In the genomic region with DNA sequence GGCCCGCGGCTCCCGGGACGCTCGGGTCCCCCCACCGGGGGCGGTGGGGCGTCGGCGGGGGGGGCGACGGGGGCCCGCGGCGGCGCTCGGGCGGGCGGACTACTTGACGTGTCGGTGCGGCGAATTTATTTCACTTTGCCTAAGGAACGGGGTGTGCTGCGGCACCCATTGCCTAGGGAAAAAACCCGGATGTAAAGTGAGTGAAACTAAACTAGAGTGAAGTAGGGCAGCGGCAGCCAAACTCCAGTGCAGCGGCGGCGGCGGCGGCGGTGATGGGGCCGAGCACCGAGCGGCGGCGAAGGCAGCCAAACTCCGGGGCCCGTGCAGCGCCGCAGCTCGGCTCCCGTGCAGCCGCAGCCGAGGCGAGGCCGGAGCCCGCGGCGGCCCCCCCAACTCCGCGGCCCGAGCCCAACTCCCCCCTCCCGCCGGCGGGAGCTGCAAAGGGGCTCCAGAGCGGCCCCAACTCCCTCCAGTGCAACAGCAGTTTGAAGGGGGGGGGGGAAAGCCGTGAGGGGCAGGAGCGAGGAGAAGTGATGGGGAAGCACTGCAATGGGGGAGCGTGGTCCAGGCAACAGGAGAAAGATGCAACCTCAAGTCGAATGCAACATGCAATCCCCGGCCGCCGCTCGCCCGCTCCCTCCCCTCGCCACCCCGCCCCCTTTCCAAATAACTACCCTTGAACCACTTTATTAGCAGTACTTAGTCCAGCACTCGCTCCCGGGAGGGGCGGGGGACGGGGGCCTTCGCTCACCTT, we compare ENCODE assay signal across 1 cellular context.
TF ChIP-seq lines count a peak whose summit lies in the region.

No MANE protein-coding gene starts in this region.

TF ChIP-seq in HepG2, 621 proteins besides CTCF, POLR2A, EP300 and RAD21 (continued from another document and continues in another):
- TF ChIP-seq, protein P1, sequence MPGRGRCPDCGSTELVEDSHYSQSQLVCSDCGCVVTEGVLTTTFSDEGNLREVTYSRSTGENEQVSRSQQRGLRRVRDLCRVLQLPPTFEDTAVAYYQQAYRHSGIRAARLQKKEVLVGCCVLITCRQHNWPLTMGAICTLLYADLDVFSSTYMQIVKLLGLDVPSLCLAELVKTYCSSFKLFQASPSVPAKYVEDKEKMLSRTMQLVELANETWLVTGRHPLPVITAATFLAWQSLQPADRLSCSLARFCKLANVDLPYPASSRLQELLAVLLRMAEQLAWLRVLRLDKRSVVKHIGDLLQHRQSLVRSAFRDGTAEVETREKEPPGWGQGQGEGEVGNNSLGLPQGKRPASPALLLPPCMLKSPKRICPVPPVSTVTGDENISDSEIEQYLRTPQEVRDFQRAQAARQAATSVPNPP (CRISPR knock-in tag; IDR thresholded peaks at IDR 0.05): no peak
- TF ChIP-seq ZBTB8A (CRISPR knock-in tag; IDR thresholded peaks at IDR 0.05; ENCODE audit: borderline replicate concordance, low read depth) (no peak), JUND (CRISPR knock-in tag; IDR thresholded peaks at IDR 0.05) (no peak), KDM5A (IDR thresholded peaks at IDR 0.05; ENCODE audit: borderline replicate concordance, low read length) (peak; percentile 47; the same call in 1 of the 2 replicates), ELF1 (CRISPR knock-in tag; IDR thresholded peaks at IDR 0.05) (no peak; the same call in 1 of the 2 replicates), ZNF776 (CRISPR knock-in tag; IDR thresholded peaks at IDR 0.05) (no peak), MED13 (CRISPR knock-in tag; IDR thresholded peaks at IDR 0.05) (no peak), DNMT3B (CRISPR knock-in tag; conservative IDR thresholded peaks at IDR 0.05) (no peak), CCAR2 (optimal IDR thresholded peaks at IDR 0.05; ENCODE audit: low read depth, low read length) (no peak), NFYB (CRISPR knock-in tag; IDR thresholded peaks at IDR 0.05) (no peak), RFXANK (CRISPR knock-in tag; IDR thresholded peaks at IDR 0.05) (no peak), ZNF788 (CRISPR knock-in tag; IDR thresholded peaks at IDR 0.05; ENCODE audit: borderline replicate concordance) (peak; percentile 28; the same call in 1 of the 2 replicates), NPAS2 (CRISPR knock-in tag; IDR thresholded peaks at IDR 0.05; ENCODE audit: borderline replicate concordance) (no peak), TEAD2 (CRISPR knock-in tag; IDR thresholded peaks at IDR 0.05) (no peak), ZNF34 (CRISPR knock-in tag; IDR thresholded peaks at IDR 0.05; ENCODE audit: borderline replicate concordance) (no peak), KMT2A (CRISPR knock-in tag; IDR thresholded peaks at IDR 0.05) (0 out of 2 replicates have a peak, but pooled peaks have one; percentile 32), NFIC (IDR thresholded peaks at IDR 0.05; ENCODE audit: low read length) (no peak), NFYC (CRISPR knock-in tag; IDR thresholded peaks at IDR 0.05) (no peak), GABPB1 (CRISPR knock-in tag; IDR thresholded peaks at IDR 0.05) (peak; percentile 58), SMARCE1 (IDR thresholded peaks at IDR 0.05; ENCODE audit: borderline replicate concordance) (no peak), TBX2 (CRISPR knock-in tag; IDR thresholded peaks at IDR 0.05; ENCODE audit: borderline replicate concordance) (no peak), NCOR1 (IDR thresholded peaks at IDR 0.05; ENCODE audit: borderline replicate concordance, low read length) (no peak), SIX4 (CRISPR knock-in tag; IDR thresholded peaks at IDR 0.05) (no peak), BCL6 (CRISPR knock-in tag; IDR thresholded peaks at IDR 0.05) (no peak), IRX3 (CRISPR knock-in tag; IDR thresholded peaks at IDR 0.05; ENCODE audit: borderline replicate concordance, low read depth) (0 out of 2 replicates have a peak, but pooled peaks have one; percentile 24), POLR2G (IDR thresholded peaks at IDR 0.05; ENCODE audit: low read depth, low read length) (peak; percentile 56)
- TF ChIP-seq, protein P2, sequence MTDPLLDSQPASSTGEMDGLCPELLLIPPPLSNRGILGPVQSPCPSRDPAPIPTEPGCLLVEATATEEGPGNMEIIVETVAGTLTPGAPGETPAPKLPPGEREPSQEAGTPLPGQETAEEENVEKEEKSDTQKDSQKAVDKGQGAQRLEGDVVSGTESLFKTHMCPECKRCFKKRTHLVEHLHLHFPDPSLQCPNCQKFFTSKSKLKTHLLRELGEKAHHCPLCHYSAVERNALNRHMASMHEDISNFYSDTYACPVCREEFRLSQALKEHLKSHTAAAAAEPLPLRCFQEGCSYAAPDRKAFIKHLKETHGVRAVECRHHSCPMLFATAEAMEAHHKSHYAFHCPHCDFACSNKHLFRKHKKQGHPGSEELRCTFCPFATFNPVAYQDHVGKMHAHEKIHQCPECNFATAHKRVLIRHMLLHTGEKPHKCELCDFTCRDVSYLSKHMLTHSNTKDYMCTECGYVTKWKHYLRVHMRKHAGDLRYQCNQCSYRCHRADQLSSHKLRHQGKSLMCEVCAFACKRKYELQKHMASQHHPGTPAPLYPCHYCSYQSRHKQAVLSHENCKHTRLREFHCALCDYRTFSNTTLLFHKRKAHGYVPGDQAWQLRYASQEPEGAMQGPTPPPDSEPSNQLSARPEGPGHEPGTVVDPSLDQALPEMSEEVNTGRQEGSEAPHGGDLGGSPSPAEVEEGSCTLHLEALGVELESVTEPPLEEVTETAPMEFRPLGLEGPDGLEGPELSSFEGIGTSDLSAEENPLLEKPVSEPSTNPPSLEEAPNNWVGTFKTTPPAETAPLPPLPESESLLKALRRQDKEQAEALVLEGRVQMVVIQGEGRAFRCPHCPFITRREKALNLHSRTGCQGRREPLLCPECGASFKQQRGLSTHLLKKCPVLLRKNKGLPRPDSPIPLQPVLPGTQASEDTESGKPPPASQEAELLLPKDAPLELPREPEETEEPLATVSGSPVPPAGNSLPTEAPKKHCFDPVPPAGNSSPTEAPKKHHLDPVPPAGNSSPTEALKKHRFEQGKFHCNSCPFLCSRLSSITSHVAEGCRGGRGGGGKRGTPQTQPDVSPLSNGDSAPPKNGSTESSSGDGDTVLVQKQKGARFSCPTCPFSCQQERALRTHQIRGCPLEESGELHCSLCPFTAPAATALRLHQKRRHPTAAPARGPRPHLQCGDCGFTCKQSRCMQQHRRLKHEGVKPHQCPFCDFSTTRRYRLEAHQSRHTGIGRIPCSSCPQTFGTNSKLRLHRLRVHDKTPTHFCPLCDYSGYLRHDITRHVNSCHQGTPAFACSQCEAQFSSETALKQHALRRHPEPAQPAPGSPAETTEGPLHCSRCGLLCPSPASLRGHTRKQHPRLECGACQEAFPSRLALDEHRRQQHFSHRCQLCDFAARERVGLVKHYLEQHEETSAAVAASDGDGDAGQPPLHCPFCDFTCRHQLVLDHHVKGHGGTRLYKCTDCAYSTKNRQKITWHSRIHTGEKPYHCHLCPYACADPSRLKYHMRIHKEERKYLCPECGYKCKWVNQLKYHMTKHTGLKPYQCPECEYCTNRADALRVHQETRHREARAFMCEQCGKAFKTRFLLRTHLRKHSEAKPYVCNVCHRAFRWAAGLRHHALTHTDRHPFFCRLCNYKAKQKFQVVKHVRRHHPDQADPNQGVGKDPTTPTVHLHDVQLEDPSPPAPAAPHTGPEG (CRISPR knock-in tag; IDR thresholded peaks at IDR 0.05): no peak
- TF ChIP-seq, protein P3, sequence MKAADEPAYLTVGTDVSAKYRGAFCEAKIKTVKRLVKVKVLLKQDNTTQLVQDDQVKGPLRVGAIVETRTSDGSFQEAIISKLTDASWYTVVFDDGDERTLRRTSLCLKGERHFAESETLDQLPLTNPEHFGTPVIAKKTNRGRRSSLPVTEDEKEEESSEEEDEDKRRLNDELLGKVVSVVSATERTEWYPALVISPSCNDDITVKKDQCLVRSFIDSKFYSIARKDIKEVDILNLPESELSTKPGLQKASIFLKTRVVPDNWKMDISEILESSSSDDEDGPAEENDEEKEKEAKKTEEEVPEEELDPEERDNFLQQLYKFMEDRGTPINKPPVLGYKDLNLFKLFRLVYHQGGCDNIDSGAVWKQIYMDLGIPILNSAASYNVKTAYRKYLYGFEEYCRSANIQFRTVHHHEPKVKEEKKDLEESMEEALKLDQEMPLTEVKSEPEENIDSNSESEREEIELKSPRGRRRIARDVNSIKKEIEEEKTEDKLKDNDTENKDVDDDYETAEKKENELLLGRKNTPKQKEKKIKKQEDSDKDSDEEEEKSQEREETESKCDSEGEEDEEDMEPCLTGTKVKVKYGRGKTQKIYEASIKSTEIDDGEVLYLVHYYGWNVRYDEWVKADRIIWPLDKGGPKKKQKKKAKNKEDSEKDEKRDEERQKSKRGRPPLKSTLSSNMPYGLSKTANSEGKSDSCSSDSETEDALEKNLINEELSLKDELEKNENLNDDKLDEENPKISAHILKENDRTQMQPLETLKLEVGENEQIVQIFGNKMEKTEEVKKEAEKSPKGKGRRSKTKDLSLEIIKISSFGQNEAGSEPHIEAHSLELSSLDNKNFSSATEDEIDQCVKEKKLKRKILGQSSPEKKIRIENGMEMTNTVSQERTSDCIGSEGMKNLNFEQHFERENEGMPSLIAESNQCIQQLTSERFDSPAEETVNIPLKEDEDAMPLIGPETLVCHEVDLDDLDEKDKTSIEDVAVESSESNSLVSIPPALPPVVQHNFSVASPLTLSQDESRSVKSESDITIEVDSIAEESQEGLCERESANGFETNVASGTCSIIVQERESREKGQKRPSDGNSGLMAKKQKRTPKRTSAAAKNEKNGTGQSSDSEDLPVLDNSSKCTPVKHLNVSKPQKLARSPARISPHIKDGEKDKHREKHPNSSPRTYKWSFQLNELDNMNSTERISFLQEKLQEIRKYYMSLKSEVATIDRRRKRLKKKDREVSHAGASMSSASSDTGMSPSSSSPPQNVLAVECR (CRISPR knock-in tag; IDR thresholded peaks at IDR 0.05; ENCODE audit: borderline replicate concordance): peak; percentile 64; the same call in 1 of the 2 replicates
- TF ChIP-seq, protein P4, sequence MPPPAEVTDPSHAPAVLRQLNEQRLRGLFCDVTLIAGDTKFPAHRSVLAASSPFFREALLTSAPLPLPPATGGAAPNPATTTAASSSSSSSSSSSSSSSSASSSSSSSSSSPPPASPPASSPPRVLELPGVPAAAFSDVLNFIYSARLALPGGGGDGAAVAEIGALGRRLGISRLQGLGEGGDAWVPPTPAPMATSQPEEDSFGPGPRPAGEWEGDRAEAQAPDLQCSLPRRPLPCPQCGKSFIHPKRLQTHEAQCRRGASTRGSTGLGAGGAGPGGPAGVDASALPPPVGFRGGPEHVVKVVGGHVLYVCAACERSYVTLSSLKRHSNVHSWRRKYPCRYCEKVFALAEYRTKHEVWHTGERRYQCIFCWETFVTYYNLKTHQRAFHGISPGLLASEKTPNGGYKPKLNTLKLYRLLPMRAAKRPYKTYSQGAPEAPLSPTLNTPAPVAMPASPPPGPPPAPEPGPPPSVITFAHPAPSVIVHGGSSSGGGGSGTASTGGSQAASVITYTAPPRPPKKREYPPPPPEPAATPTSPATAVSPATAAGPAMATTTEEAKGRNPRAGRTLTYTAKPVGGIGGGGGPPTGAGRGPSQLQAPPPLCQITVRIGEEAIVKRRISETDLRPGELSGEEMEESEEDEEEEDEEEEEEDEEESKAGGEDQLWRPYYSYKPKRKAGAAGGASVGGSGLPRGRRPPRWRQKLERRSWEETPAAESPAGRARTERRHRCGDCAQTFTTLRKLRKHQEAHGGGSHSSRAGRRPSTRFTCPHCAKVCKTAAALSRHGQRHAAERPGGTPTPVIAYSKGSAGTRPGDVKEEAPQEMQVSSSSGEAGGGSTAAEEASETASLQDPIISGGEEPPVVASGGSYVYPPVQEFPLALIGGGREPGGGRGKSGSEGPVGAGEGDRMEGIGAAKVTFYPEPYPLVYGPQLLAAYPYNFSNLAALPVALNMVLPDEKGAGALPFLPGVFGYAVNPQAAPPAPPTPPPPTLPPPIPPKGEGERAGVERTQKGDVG (CRISPR knock-in tag; IDR thresholded peaks at IDR 0.05; ENCODE audit: borderline replicate concordance): no peak
- TF ChIP-seq, protein P5, sequence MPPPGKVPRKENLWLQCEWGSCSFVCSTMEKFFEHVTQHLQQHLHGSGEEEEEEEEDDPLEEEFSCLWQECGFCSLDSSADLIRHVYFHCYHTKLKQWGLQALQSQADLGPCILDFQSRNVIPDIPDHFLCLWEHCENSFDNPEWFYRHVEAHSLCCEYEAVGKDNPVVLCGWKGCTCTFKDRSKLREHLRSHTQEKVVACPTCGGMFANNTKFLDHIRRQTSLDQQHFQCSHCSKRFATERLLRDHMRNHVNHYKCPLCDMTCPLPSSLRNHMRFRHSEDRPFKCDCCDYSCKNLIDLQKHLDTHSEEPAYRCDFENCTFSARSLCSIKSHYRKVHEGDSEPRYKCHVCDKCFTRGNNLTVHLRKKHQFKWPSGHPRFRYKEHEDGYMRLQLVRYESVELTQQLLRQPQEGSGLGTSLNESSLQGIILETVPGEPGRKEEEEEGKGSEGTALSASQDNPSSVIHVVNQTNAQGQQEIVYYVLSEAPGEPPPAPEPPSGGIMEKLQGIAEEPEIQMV (CRISPR knock-in tag; IDR thresholded peaks at IDR 0.05; ENCODE audit: low read depth): no peak
- TF ChIP-seq, protein P6, sequence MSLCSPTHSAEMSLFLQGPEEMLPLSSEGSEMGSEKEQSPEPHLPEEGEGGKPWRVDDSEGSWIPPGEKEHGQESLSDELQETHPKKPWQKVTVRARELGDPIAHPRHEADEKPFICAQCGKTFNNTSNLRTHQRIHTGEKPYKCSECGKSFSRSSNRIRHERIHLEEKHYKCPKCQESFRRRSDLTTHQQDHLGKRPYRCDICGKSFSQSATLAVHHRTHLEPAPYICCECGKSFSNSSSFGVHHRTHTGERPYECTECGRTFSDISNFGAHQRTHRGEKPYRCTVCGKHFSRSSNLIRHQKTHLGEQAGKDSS (CRISPR knock-in tag; IDR thresholded peaks at IDR 0.05; ENCODE audit: borderline replicate concordance, low read depth): no peak
- TF ChIP-seq, protein P7, sequence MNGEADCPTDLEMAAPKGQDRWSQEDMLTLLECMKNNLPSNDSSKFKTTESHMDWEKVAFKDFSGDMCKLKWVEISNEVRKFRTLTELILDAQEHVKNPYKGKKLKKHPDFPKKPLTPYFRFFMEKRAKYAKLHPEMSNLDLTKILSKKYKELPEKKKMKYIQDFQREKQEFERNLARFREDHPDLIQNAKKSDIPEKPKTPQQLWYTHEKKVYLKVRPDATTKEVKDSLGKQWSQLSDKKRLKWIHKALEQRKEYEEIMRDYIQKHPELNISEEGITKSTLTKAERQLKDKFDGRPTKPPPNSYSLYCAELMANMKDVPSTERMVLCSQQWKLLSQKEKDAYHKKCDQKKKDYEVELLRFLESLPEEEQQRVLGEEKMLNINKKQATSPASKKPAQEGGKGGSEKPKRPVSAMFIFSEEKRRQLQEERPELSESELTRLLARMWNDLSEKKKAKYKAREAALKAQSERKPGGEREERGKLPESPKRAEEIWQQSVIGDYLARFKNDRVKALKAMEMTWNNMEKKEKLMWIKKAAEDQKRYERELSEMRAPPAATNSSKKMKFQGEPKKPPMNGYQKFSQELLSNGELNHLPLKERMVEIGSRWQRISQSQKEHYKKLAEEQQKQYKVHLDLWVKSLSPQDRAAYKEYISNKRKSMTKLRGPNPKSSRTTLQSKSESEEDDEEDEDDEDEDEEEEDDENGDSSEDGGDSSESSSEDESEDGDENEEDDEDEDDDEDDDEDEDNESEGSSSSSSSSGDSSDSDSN (CRISPR knock-in tag; IDR thresholded peaks at IDR 0.05): peak; percentile 39; the same call in 1 of the 2 replicates
- TF ChIP-seq, protein P8, sequence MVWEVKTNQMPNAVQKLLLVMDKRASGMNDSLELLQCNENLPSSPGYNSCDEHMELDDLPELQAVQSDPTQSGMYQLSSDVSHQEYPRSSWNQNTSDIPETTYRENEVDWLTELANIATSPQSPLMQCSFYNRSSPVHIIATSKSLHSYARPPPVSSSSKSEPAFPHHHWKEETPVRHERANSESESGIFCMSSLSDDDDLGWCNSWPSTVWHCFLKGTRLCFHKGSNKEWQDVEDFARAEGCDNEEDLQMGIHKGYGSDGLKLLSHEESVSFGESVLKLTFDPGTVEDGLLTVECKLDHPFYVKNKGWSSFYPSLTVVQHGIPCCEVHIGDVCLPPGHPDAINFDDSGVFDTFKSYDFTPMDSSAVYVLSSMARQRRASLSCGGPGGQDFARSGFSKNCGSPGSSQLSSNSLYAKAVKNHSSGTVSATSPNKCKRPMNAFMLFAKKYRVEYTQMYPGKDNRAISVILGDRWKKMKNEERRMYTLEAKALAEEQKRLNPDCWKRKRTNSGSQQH (CRISPR knock-in tag; IDR thresholded peaks at IDR 0.05; ENCODE audit: low read depth): no peak
